ENCODE assay signal across 20 cellular contexts in the genomic region with DNA sequence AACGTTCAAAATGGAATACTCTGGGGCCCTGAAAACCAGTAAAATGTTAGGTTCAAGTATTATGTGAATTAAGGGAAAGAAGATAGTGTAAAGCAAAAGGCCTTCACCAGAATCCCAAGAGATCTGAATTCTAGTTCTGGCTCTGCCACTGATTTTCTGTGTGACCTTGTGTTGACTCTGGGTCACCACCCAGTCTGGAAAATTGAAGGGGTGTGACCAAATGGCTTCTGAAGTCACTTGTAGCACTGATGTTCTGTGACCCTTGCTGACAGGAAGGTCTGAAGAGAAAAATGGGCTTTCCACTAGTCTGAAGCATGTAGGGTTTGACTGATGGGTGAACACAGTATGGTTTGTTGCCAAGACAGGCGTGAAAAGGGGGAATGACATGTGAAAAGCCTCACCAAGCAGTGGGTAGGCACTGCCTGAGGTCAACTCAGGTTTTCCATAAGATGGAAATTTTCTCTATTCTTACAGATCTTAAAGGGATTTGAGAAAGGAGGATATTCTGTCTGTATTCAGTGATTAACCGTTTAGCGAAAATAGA. TPM values are rescaled to one million over a fixed set of nuclear protein-coding genes. Genes with fewer than 3 reads are reported as not detected.
DNase-seq lines count a peak whose midpoint lies in the region; ATAC-seq, FAIRE-seq and TF ChIP-seq lines count a peak whose summit lies in the region.
"Had no signal": no experiment of that assay in that cellular context is flagged by ENCODE, and none has a peak within 500 bp of the region (broad histone marks: within the 10 kb centered on the region; RNA-seq: fewer than 3 reads in every experiment).

No MANE protein-coding gene starts in this region.

- CTCF ChIA-PET in activated CD4-positive, alpha-beta memory T cell treated with anti-CD3 and anti-CD28 coated beads for 36 hours (lab: Charles Lee), result interaction anchor here (2.4 kb wide), 1 partner anchor 19 kb away, joined by 8 read pairs; no protein-coding TSS in a partner anchor
- CTCF ChIA-PET in activated CD4-positive, alpha-beta memory T cell treated with anti-CD3 and anti-CD28 coated beads, Interleukin-2, amount 10 ng/mL, durations not matched to agents 7 days and 5 days (lab: Charles Lee), result interaction anchor here (1.0 kb wide), 1 partner anchor 17 kb away, joined by 3 read pairs; no protein-coding TSS in a partner anchor
- CTCF ChIA-PET in HepG2 (lab: Yijun Ruan, JAX; ENCODE audit: low intra/inter-chr PET ratio, low total read pairs), result no interaction called here

- no peak for DNase-seq in activated CD4-positive, alpha-beta memory T cell treated with anti-CD3 and anti-CD28 coated beads for 36 hours
- DNase-seq in activated CD4-positive, alpha-beta memory T cell treated with anti-CD3 and anti-CD28 coated beads, Interleukin-2, amount 10 ng/mL, durations not matched to agents 7 days and 5 days, result no peak
- DNase-seq in HepG2 (ENCODE audit: low spot score), result no peak
- DNase-seq in right lobe of liver, result no peak
- peak; percentile 23 for DNase-seq in islet precursor cell
- no peak for DNase-seq in glutamatergic neuron
- DNase-seq in stimulated activated CD4-positive, alpha-beta T cell treated with anti-CD3 and anti-CD28 coated beads, Interleukin-4, amount 100 ng/mL, for 24 hours, result no peak
- DNase-seq: 8988T, DMS79 treated with DMSO at 0.1 percent for 48 hours, NCI-H1092 treated with DMSO at 0.1 percent for 48 hours, NCI-H146, NCI-H2029 treated with DMSO at 0.1 percent for 48 hours, NCI-H2171, NCI-H446, NCI-H69 had no signal

- H3K36me3 ChIP-seq in HepG2 (replicated peaks in 1 of 2; ENCODE audit: control insufficient read depth in 1 of 2, insufficient read depth in 2 of 2, low read length in 2 of 2), result peaks cover 19 to 76% of the 10 kb centered on the region in 2 experiments
- H3K36me3 ChIP-seq in right lobe of liver, result peaks cover 12 to 79% (median 31%) of the 10 kb centered on the region in 4 donors

- H4K20me1 ChIP-seq in HepG2 (ENCODE audit: insufficient read depth, low read length), result no peaks in the 10 kb centered on the region

- no peaks in the 10 kb centered on the region for H3K27me3 Mint-ChIP-seq in activated CD4-positive, alpha-beta memory T cell treated with anti-CD3 and anti-CD28 coated beads for 36 hours
- no peaks in the 10 kb centered on the region for H3K27me3 Mint-ChIP-seq in activated CD4-positive, alpha-beta memory T cell treated with anti-CD3 and anti-CD28 coated beads, Interleukin-2, amount 10 ng/mL, durations not matched to agents 7 days and 5 days
- peaks cover 2% of the 10 kb centered on the region for H3K27me3 Mint-ChIP-seq in glutamatergic neuron (ENCODE audit: unreplicated experiment)
- no peaks in the 10 kb centered on the region for H3K27me3 Mint-ChIP-seq in stimulated activated memory B cell treated with anti-CD40 and anti-IgM and Interleukin-4, amounts not matched to agents 10 μg/mL and 1 μg/mL and 100 μg/mL, for 72 hours
- H3K27me3 Mint-ChIP-seq: B cell had no signal

- intact Hi-C loops in activated CD4-positive, alpha-beta memory T cell treated with anti-CD3 and anti-CD28 coated beads for 36 hours (cut with micrococcal nuclease), result no loop called here
- intact Hi-C loops in HepG2 (cut with micrococcal nuclease; ENCODE audit: unreplicated experiment), result no loop called here
- intact Hi-C loops in right lobe of liver (cut with DNase I), result no loop called here

- H3K4me3 Mint-ChIP-seq in activated CD4-positive, alpha-beta memory T cell treated with anti-CD3 and anti-CD28 coated beads for 36 hours, result no peak overlapping the region
- no peak overlapping the region for H3K4me3 Mint-ChIP-seq in activated CD4-positive, alpha-beta memory T cell treated with anti-CD3 and anti-CD28 coated beads, Interleukin-2, amount 10 ng/mL, durations not matched to agents 7 days and 5 days
- no peak overlapping the region for H3K4me3 Mint-ChIP-seq in glutamatergic neuron (ENCODE audit: unreplicated experiment)
- H3K4me3 Mint-ChIP-seq in stimulated activated memory B cell treated with anti-CD40 and anti-IgM and Interleukin-4, amounts not matched to agents 10 μg/mL and 1 μg/mL and 100 μg/mL, for 72 hours, result no peak overlapping the region
- H3K4me3 Mint-ChIP-seq: B cell had no signal

- no peak for FAIRE-seq in HepG2 (lab: Jason Lieb, UNC)
- FAIRE-seq: RCC 7860 had no signal

- peak overlapping the region; percentile 9 for H3K27ac Mint-ChIP-seq in activated CD4-positive, alpha-beta memory T cell treated with anti-CD3 and anti-CD28 coated beads for 36 hours
- no peak overlapping the region for H3K27ac Mint-ChIP-seq in activated CD4-positive, alpha-beta memory T cell treated with anti-CD3 and anti-CD28 coated beads, Interleukin-2, amount 10 ng/mL, durations not matched to agents 7 days and 5 days
- H3K27ac Mint-ChIP-seq in glutamatergic neuron (ENCODE audit: unreplicated experiment), result no peak overlapping the region
- no peak overlapping the region for H3K27ac Mint-ChIP-seq in stimulated activated memory B cell treated with anti-CD40 and anti-IgM and Interleukin-4, amounts not matched to agents 10 μg/mL and 1 μg/mL and 100 μg/mL, for 72 hours
- H3K27ac Mint-ChIP-seq: B cell had no signal

- no peak overlapping the region for H3K4me2 ChIP-seq in HepG2 (ENCODE audit: low read depth, low read length)

- TF ChIP-seq RAD21 in HepG2 (CRISPR knock-in tag; IDR thresholded peaks at IDR 0.05), result no peak

- H3K4me1 ChIP-seq in HepG2 (ENCODE audit: insufficient read depth, low read length) (no peaks in the 10 kb centered on the region), right lobe of liver (peaks cover 0 to under 1% (median 0%) of the 10 kb centered on the region in 4 donors)
- H3K4me1 ChIP-seq: HAP-1 had no signal

- in situ Hi-C loops in HepG2 (cut with HindIII; ENCODE audit: extremely low pct_ligation_motif_present, low pct_unique_long_range_greater_than_20kb), result no loop called here

- H3K36me3 Mint-ChIP-seq in activated CD4-positive, alpha-beta memory T cell treated with anti-CD3 and anti-CD28 coated beads for 36 hours, result peaks cover 54% of the 10 kb centered on the region
- H3K36me3 Mint-ChIP-seq in activated CD4-positive, alpha-beta memory T cell treated with anti-CD3 and anti-CD28 coated beads, Interleukin-2, amount 10 ng/mL, durations not matched to agents 7 days and 5 days (ENCODE audit: low read depth), result peaks cover 71% of the 10 kb centered on the region
- H3K36me3 Mint-ChIP-seq in glutamatergic neuron (ENCODE audit: unreplicated experiment), result no peaks in the 10 kb centered on the region
- peaks cover 74% of the 10 kb centered on the region for H3K36me3 Mint-ChIP-seq in stimulated activated memory B cell treated with anti-CD40 and anti-IgM and Interleukin-4, amounts not matched to agents 10 μg/mL and 1 μg/mL and 100 μg/mL, for 72 hours

- H3K9ac ChIP-seq in HepG2 (ENCODE audit: insufficient read depth, low read depth, low read length), result no peak overlapping the region

- no peak overlapping the region for H2AFZ ChIP-seq in HepG2 (ENCODE audit: low read length)

- ATAC-seq in HepG2 (no peak), right lobe of liver (no peak)
- no peak for ATAC-seq in stimulated activated memory B cell treated with anti-CD40 and anti-IgM and Interleukin-4, amounts not matched to agents 10 μg/mL and 1 μg/mL and 100 μg/mL, for 72 hours
- ATAC-seq: Right ventricle myocardium inferior had no signal

- H3K9me3 ChIP-seq in HepG2 (ENCODE audit: low read length) (no peaks in the 10 kb centered on the region), right lobe of liver (no peaks in the 10 kb centered on the region)
- H3K9me3 ChIP-seq: HAP-1 had no signal

- POLR2A ChIA-PET in activated CD4-positive, alpha-beta memory T cell treated with anti-CD3 and anti-CD28 coated beads for 36 hours (lab: Charles Lee), result no interaction called here
- POLR2A ChIA-PET in activated CD4-positive, alpha-beta memory T cell treated with anti-CD3 and anti-CD28 coated beads, Interleukin-2, amount 10 ng/mL, durations not matched to agents 7 days and 5 days (lab: Charles Lee), result no interaction called here
- POLR2A ChIA-PET in HepG2 (lab: Yijun Ruan, JAX), result no interaction called here

- BruUV-seq in HepG2 (replicated peaks; lab: Mats Ljungman, UMichigan), result no TSS peak

- H3K27me3 ChIP-seq in HepG2 (ENCODE audit: control insufficient read depth in 1 of 2, insufficient read depth in 2 of 2, low read length in 2 of 2), result no peaks in the 10 kb centered on the region
- no peaks in the 10 kb centered on the region for H3K27me3 ChIP-seq in right lobe of liver

- no peak for TF ChIP-seq CTCF in HepG2 (CRISPR knock-in tag; IDR thresholded peaks at IDR 0.05)
- no peak for TF ChIP-seq CTCF in right lobe of liver (IDR thresholded peaks at IDR 0.05)
- TF ChIP-seq CTCF in glutamatergic neuron (IDR thresholded peaks at IDR 0.05; ENCODE audit: partially characterized antibody, unreplicated experiment), result no peak

- H3K4me3 ChIP-seq in HepG2 (replicated peaks in 1 of 3; ENCODE audit: insufficient read depth in 1 of 3, low read depth in 2 of 3, low read length in 3 of 3) (no peak overlapping the region), right lobe of liver (no peak overlapping the region)
- H3K4me3 ChIP-seq: HAP-1 had no signal

- TF ChIP-seq EP300 in HepG2 (IDR thresholded peaks at IDR 0.05; ENCODE audit: low read depth in 2 of 2, low read length in 2 of 2) (no peak), HepG2 (CRISPR knock-in tag; IDR thresholded peaks at IDR 0.05; ENCODE audit: borderline replicate concordance) (no peak)

- no peak overlapping the region for H3K27ac ChIP-seq in HepG2 (ENCODE audit: extremely low read length, insufficient read depth, low read length)
- no peak overlapping the region for H3K27ac ChIP-seq in right lobe of liver

- H3K4me1 Mint-ChIP-seq in activated CD4-positive, alpha-beta memory T cell treated with anti-CD3 and anti-CD28 coated beads for 36 hours (ENCODE audit: low read depth), result no peaks in the 10 kb centered on the region
- H3K4me1 Mint-ChIP-seq in activated CD4-positive, alpha-beta memory T cell treated with anti-CD3 and anti-CD28 coated beads, Interleukin-2, amount 10 ng/mL, durations not matched to agents 7 days and 5 days, result no peaks in the 10 kb centered on the region
- no peaks in the 10 kb centered on the region for H3K4me1 Mint-ChIP-seq in glutamatergic neuron (ENCODE audit: low read depth, unreplicated experiment)
- peaks cover 8% of the 10 kb centered on the region for H3K4me1 Mint-ChIP-seq in stimulated activated memory B cell treated with anti-CD40 and anti-IgM and Interleukin-4, amounts not matched to agents 10 μg/mL and 1 μg/mL and 100 μg/mL, for 72 hours

- no peaks in the 10 kb centered on the region for H3K9me3 Mint-ChIP-seq in activated CD4-positive, alpha-beta memory T cell treated with anti-CD3 and anti-CD28 coated beads for 36 hours
- H3K9me3 Mint-ChIP-seq in activated CD4-positive, alpha-beta memory T cell treated with anti-CD3 and anti-CD28 coated beads, Interleukin-2, amount 10 ng/mL, durations not matched to agents 7 days and 5 days, result no peaks in the 10 kb centered on the region
- H3K9me3 Mint-ChIP-seq in glutamatergic neuron (ENCODE audit: unreplicated experiment), result peaks cover 2% of the 10 kb centered on the region
- no peaks in the 10 kb centered on the region for H3K9me3 Mint-ChIP-seq in stimulated activated memory B cell treated with anti-CD40 and anti-IgM and Interleukin-4, amounts not matched to agents 10 μg/mL and 1 μg/mL and 100 μg/mL, for 72 hours

- no peaks in the 10 kb centered on the region for H3K79me2 ChIP-seq in HepG2 (ENCODE audit: insufficient read depth, low read length)

- WGBS in HepG2 (ENCODE audit: low lambda C conversion rate), result 97% methylated on average over 4 of the region's 4 CpGs
- WGBS in right lobe of liver (ENCODE audit: insufficient coverage, low coverage, low lambda C conversion rate, missing lambda C conversion rate), result 91% methylated on average over 4 of the region's 4 CpGs

- TF ChIP-seq POLR2A in HepG2 (IDR thresholded peaks at IDR 0.05; ENCODE audit: insufficient read depth in 1 of 2, low read depth in 2 of 2, low read length in 2 of 2) (no peak), right lobe of liver (IDR thresholded peaks at IDR 0.05) (no peak)

RNA-seq across cellular contexts. Expression of gene ANP32B, which starts 33.1 kb away (rescaled TPM):
- 100 to 1,000 TPM; 352 to 358 TPM for total RNA-seq in activated CD4-positive, alpha-beta memory T cell treated with anti-CD3 and anti-CD28 coated beads for 36 hours
- 100 to 1,000 TPM; 317 to 335 TPM for total RNA-seq in activated CD4-positive, alpha-beta memory T cell treated with anti-CD3 and anti-CD28 coated beads, Interleukin-2, amount 10 ng/mL, durations not matched to agents 7 days and 5 days
- total RNA-seq in HepG2 (2016; rRNA removed; fragmentation: Illumina TruSeq; extraction: Trizol) (22.1 and 67.0 TPM in 2 replicates), right lobe of liver (10 to 100 TPM in 5 of 6 experiments, 1 to 10 TPM in 1; 8.2 to 38.0 (median 30.6) TPM), glutamatergic neuron (ENCODE audit: unreplicated experiment) (108 TPM)
- total RNA-seq in HepG2 (2016; cell fraction: cytosol; rRNA removed; fragmentation: Illumina TruSeq; extraction: Trizol; ENCODE audit: low read depth), result 19.9 and 21.3 TPM in 2 replicates
- 20.8 and 59.2 TPM in 2 replicates for total RNA-seq in HepG2 (2016; cell fraction: insoluble cytoplasmic fraction; rRNA removed; fragmentation: Illumina TruSeq; extraction: Trizol)
- 40.3 and 40.9 TPM in 2 replicates for total RNA-seq in HepG2 (2016; cell fraction: membrane; rRNA removed; fragmentation: Illumina TruSeq; extraction: Trizol)
- total RNA-seq in HepG2 (2016; cell fraction: nucleus; rRNA removed; fragmentation: Illumina TruSeq; extraction: Trizol), result 43.6 and 45.8 TPM in 2 replicates
- polyA plus RNA-seq in HepG2 (2011; rRNA removed), result 30.3 and 37.5 TPM in 2 replicates
- polyA plus RNA-seq in HepG2 (2011; cell fraction: cytosol; rRNA removed), result 14.5 and 21.7 TPM in 2 replicates
- 9.4 and 15.4 TPM in 2 replicates for polyA plus RNA-seq in HepG2 (2011; cell fraction: nucleus; rRNA removed)
- 239 and 295 TPM in 2 replicates for polyA plus RNA-seq in HepG2 (2012)
- polyA plus RNA-seq in HepG2 (2016; cell fraction: cytosol; fragmentation: Illumina TruSeq; extraction: Trizol; ENCODE audit: low read depth), result 128 and 145 TPM in 2 replicates
- 375 and 395 TPM in 2 replicates for polyA plus RNA-seq in HepG2 (2016; cell fraction: insoluble cytoplasmic fraction; fragmentation: Illumina TruSeq; extraction: Trizol; ENCODE audit: low read depth)
- polyA plus RNA-seq in HepG2 (2016; cell fraction: membrane; fragmentation: Illumina TruSeq; extraction: Trizol; ENCODE audit: low read depth), result 226 and 237 TPM in 2 replicates
- 223 and 239 TPM in 2 replicates for polyA plus RNA-seq in HepG2 (2016; cell fraction: nucleus; fragmentation: Illumina TruSeq; extraction: Trizol; ENCODE audit: insufficient read depth, low read depth)
- 10.5 and 18.2 TPM in 2 replicates for polyA minus RNA-seq in HepG2 (2011; rRNA and poly(A)+ RNA removed; ENCODE audit: low replicate concordance)
- 36.3 and 51.7 TPM in 2 replicates for polyA minus RNA-seq in HepG2 (2011; cell fraction: cytosol; rRNA and poly(A)+ RNA removed)
- polyA minus RNA-seq in HepG2 (2011; cell fraction: nucleus; rRNA and poly(A)+ RNA removed), result 39.5 and 51.6 TPM in 2 replicates

RNA-seq across cellular contexts. Expression of gene NANS, which starts 40.3 kb away (rescaled TPM):
- total RNA-seq in activated CD4-positive, alpha-beta memory T cell treated with anti-CD3 and anti-CD28 coated beads for 36 hours, result 10 to 100 TPM; 48.4 to 51.9 TPM
- total RNA-seq in activated CD4-positive, alpha-beta memory T cell treated with anti-CD3 and anti-CD28 coated beads, Interleukin-2, amount 10 ng/mL, durations not matched to agents 7 days and 5 days, result 10 to 100 TPM; 46.1 to 47.3 TPM
- total RNA-seq in HepG2 (2016; rRNA removed; fragmentation: Illumina TruSeq; extraction: Trizol), result 203 and 266 TPM in 2 replicates
- 49.6 and 52.9 TPM in 2 replicates for total RNA-seq in HepG2 (2016; cell fraction: cytosol; rRNA removed; fragmentation: Illumina TruSeq; extraction: Trizol; ENCODE audit: low read depth)
- total RNA-seq in HepG2 (2016; cell fraction: insoluble cytoplasmic fraction; rRNA removed; fragmentation: Illumina TruSeq; extraction: Trizol), result 208 and 294 TPM in 2 replicates
- 63.3 and 63.6 TPM in 2 replicates for total RNA-seq in HepG2 (2016; cell fraction: membrane; rRNA removed; fragmentation: Illumina TruSeq; extraction: Trizol)
- 77.5 and 79.4 TPM in 2 replicates for total RNA-seq in HepG2 (2016; cell fraction: nucleus; rRNA removed; fragmentation: Illumina TruSeq; extraction: Trizol)
- 80.9 and 86.9 TPM in 2 replicates for polyA plus RNA-seq in HepG2 (2011; rRNA removed)
- polyA plus RNA-seq in HepG2 (2011; cell fraction: cytosol; rRNA removed), result 105 and 118 TPM in 2 replicates
- polyA plus RNA-seq in HepG2 (2011; cell fraction: nucleus; rRNA removed), result 34.7 and 37.4 TPM in 2 replicates
- polyA plus RNA-seq in HepG2 (2012), result 84.8 and 103 TPM in 2 replicates
- polyA plus RNA-seq in HepG2 (2016; cell fraction: cytosol; fragmentation: Illumina TruSeq; extraction: Trizol; ENCODE audit: low read depth), result 42.6 and 48.8 TPM in 2 replicates
- polyA plus RNA-seq in HepG2 (2016; cell fraction: insoluble cytoplasmic fraction; fragmentation: Illumina TruSeq; extraction: Trizol; ENCODE audit: low read depth), result 258 and 291 TPM in 2 replicates
- polyA plus RNA-seq in HepG2 (2016; cell fraction: membrane; fragmentation: Illumina TruSeq; extraction: Trizol; ENCODE audit: low read depth), result 45.4 and 47.4 TPM in 2 replicates
- polyA plus RNA-seq in HepG2 (2016; cell fraction: nucleus; fragmentation: Illumina TruSeq; extraction: Trizol; ENCODE audit: insufficient read depth, low read depth), result 98.0 and 99.6 TPM in 2 replicates
- polyA minus RNA-seq in HepG2 (2011; rRNA and poly(A)+ RNA removed; ENCODE audit: low replicate concordance), result 77.2 and 87.3 TPM in 2 replicates
- polyA minus RNA-seq in HepG2 (2011; cell fraction: cytosol; rRNA and poly(A)+ RNA removed), result 32.7 and 40.5 TPM in 2 replicates
- 42.8 and 50.6 TPM in 2 replicates for polyA minus RNA-seq in HepG2 (2011; cell fraction: nucleus; rRNA and poly(A)+ RNA removed)
- 10 to 100 TPM; 16.4 to 43.2 (median 30.2) TPM for total RNA-seq in right lobe of liver
- total RNA-seq in glutamatergic neuron (ENCODE audit: unreplicated experiment), result 22.9 TPM
